Comparison of ENCODE assay signal across 23 cellular contexts in genomic region chr16:29999605-30000004, GRCh38. TPM values are rescaled to one million over a fixed set of nuclear protein-coding genes. Genes with fewer than 3 reads are reported as not detected.
"Had no signal": no experiment of that assay in that cellular context is flagged by ENCODE, and none has a peak within 500 bp of the region (broad histone marks: within the 10 kb centered on the region; RNA-seq: fewer than 3 reads in every experiment).

No MANE protein-coding gene starts in this region.

- H3K27ac ChIP-seq: esophagus squamous epithelium, ovary, psoas muscle, skin epidermis, stomach, vagina had no signal

- H3K4me3 ChIP-seq: esophagus squamous epithelium, ovary, psoas muscle, skin epidermis, stomach, vagina had no signal

- H3K27me3 ChIP-seq: esophagus squamous epithelium, ovary, stomach, vagina had no signal

- H3K9me3 Mint-ChIP-seq: activated naive CD4-positive, alpha-beta T cell treated with anti-CD3 and anti-CD28 coated beads for 36 hours; naive thymus-derived CD8-positive, alpha-beta T cell had no signal

- DNase-seq: activated CD4-positive, alpha-beta T cell treated with anti-CD3 and anti-CD28 coated beads, Interleukin-2, amount 50 U/mL, for 4 hours; activated CD4-positive, CD25-positive, alpha-beta regulatory T cell treated with anti-CD3 and anti-CD28 coated beads, Interleukin-2, amount 50 U/mL, for 72 hours; activated naive CD4-positive, alpha-beta T cell treated with anti-CD3 and anti-CD28 coated beads for 36 hours; activated T-cell treated with anti-CD3 and anti-CD28 coated beads for 4 hours; effector CD4-positive, alpha-beta T cell; esophagus squamous epithelium; hippocampal formation; left cardiac atrium; mesenchymal stem cell; naive thymus-derived CD8-positive, alpha-beta T cell; ovary; psoas muscle; stimulated activated CD4-positive, alpha-beta T cell treated with anti-CD3 and anti-CD28 coated beads, Interleukin-15, amount 100 ng/mL, for 24 hours; stimulated activated CD4-positive, alpha-beta T cell treated with anti-CD3 and anti-CD28 coated beads, Interleukin-2, amount 100 ng/mL, for 48 hours; stomach; T-helper 1 cell; trophoblast cell had no signal

- ATAC-seq: left cardiac atrium; naive thymus-derived CD8-positive, alpha-beta T cell; psoas muscle; right cardiac atrium had no signal

- H3K4me3 Mint-ChIP-seq: activated naive CD4-positive, alpha-beta T cell treated with anti-CD3 and anti-CD28 coated beads for 36 hours; naive thymus-derived CD8-positive, alpha-beta T cell had no signal

- H3K9me3 ChIP-seq: esophagus squamous epithelium, ovary, psoas muscle, stomach, vagina had no signal

- H3K27me3 Mint-ChIP-seq: naive thymus-derived CD8-positive, alpha-beta T cell had no signal

- H3K36me3 ChIP-seq: ovary had no signal

- H3K27ac Mint-ChIP-seq: activated naive CD4-positive, alpha-beta T cell treated with anti-CD3 and anti-CD28 coated beads for 36 hours had no signal

RNA-seq across cellular contexts. Expression of gene DOC2A, which starts 11.2 kb away (rescaled TPM):
- total RNA-seq: naive thymus-derived CD8-positive, alpha-beta T cell had no signal
- polyA plus RNA-seq: naive thymus-derived CD8-positive, alpha-beta T cell had no signal

RNA-seq across cellular contexts. Expression of gene C16orf92, which starts 23.4 kb away (rescaled TPM):
- total RNA-seq: activated naive CD4-positive, alpha-beta T cell treated with anti-CD3 and anti-CD28 coated beads for 36 hours; cerebellum; esophagus squamous epithelium; left cardiac atrium; lower leg skin; naive thymus-derived CD8-positive, alpha-beta T cell; ovary; psoas muscle; right cardiac atrium; stomach; temporal lobe; vagina had no signal
- polyA plus RNA-seq: naive thymus-derived CD8-positive, alpha-beta T cell; ovary; psoas muscle; right cardiac atrium; stomach had no signal
